15 cellular contexts compared by ENCODE assay signal in genomic region chr22:35973388-35973787, GRCh38. TPM values are rescaled to one million over a fixed set of nuclear protein-coding genes. Genes with fewer than 3 reads are reported as not detected.
DNase-seq lines count a peak whose midpoint lies in the region; ATAC-seq and TF ChIP-seq lines count a peak whose summit lies in the region.
"Had no signal": no experiment of that assay in that cellular context is flagged by ENCODE, and none has a peak within 500 bp of the region (broad histone marks: within the 10 kb centered on the region; RNA-seq: fewer than 3 reads in every experiment).

No MANE protein-coding gene starts in this region.

- peak in 1 of 2 donors; percentile 33 for DNase-seq in fibroblast of lung (ENCODE audit: low read depth in 2 of 2)
- DNase-seq in ovary, result no peak
- DNase-seq in type B pancreatic cell (ENCODE audit: extremely low spot score, unreplicated experiment), result no peak
- no peak for DNase-seq in OCI-M2 (lab: John Stamatoyannopoulos, UW; ENCODE audit: unreplicated experiment)
- DNase-seq: activated CD4-positive, alpha-beta memory T cell treated with anti-CD3 and anti-CD28 coated beads, Interleukin-2, amount 10 ng/mL, durations not matched to agents 7 days and 5 days; activated gamma-delta T cell treated with Interleukin-2 at 50 U/mL for 16 hours; CD8-positive, alpha-beta T cell; immature natural killer cell; NCI-H1417; stimulated activated CD4-positive, alpha-beta T cell treated with anti-CD3 and anti-CD28 coated beads, Interleukin-2, amount 100 ng/mL, for 24 hours had no signal

- no peak for TF ChIP-seq CTCF in fibroblast of lung (conservative IDR thresholded peaks at IDR 0.05 in 1 of 2, IDR thresholded peaks at IDR 0.05 in 1 of 2; ENCODE audit: low read depth in 1 of 2, low read length in 2 of 2)
- TF ChIP-seq CTCF in ovary (IDR thresholded peaks at IDR 0.05), result no peak
- TF ChIP-seq CTCF in type B pancreatic cell (conservative IDR thresholded peaks at IDR 0.05), result no peak

- TF ChIP-seq POLR2A in ovary (IDR thresholded peaks at IDR 0.05), result no peak

- H3K9me3 Mint-ChIP-seq in type B pancreatic cell, result no peaks in the 10 kb centered on the region
- H3K9me3 Mint-ChIP-seq: activated CD4-positive, alpha-beta memory T cell treated with anti-CD3 and anti-CD28 coated beads, Interleukin-2, amount 10 ng/mL, durations not matched to agents 7 days and 5 days; CD8-positive, alpha-beta T cell; immature natural killer cell; neural progenitor cell had no signal

- H3K4me2 ChIP-seq in fibroblast of lung (ENCODE audit: extremely low read depth, insufficient read depth, low read length), result no peak overlapping the region
- H3K4me2 ChIP-seq: neural progenitor cell had no signal

- H3K27ac Mint-ChIP-seq in type B pancreatic cell, result peak overlapping the region; percentile 36
- H3K27ac Mint-ChIP-seq: activated CD4-positive, alpha-beta memory T cell treated with anti-CD3 and anti-CD28 coated beads, Interleukin-2, amount 10 ng/mL, durations not matched to agents 7 days and 5 days; CD8-positive, alpha-beta T cell; immature natural killer cell had no signal

- no peaks in the 10 kb centered on the region for H3K27me3 Mint-ChIP-seq in type B pancreatic cell

- H3K4me1 ChIP-seq in fibroblast of lung (ENCODE audit: control insufficient read depth, extremely low read depth, insufficient read depth, low read length) (peaks cover 37% of the 10 kb centered on the region), ovary (ENCODE audit: insufficient read depth) (peaks cover 19% of the 10 kb centered on the region)

- no peak for TF ChIP-seq EP300 in ovary (IDR thresholded peaks at IDR 0.05)

- H3K4me1 Mint-ChIP-seq in type B pancreatic cell (ENCODE audit: unreplicated experiment), result peaks cover 73% of the 10 kb centered on the region
- H3K4me1 Mint-ChIP-seq: activated CD4-positive, alpha-beta memory T cell treated with anti-CD3 and anti-CD28 coated beads, Interleukin-2, amount 10 ng/mL, durations not matched to agents 7 days and 5 days; immature natural killer cell had no signal

- H3K4me3 ChIP-seq in fibroblast of lung (replicated peaks in 1 of 4; ENCODE audit: control extremely low read depth in 1 of 4, insufficient read depth in 1 of 4, low read depth in 3 of 4, low read length in 4 of 4) (no peak overlapping the region), ovary (no peak overlapping the region)
- H3K4me3 ChIP-seq: neural progenitor cell had no signal

- intact Hi-C loops in ovary (cut with DNase I), result loop anchor here in 2 of 4 donors (10.0 kb wide), 1 partner anchor 51 kb away; the partner anchor contains the start of gene RBFOX2 (in 2 of the 2)

- peak overlapping the region; percentile 11 for H3K27ac ChIP-seq in adipose tissue (ENCODE audit: low read depth, low read length)
- peak overlapping the region; percentile 40 for H3K27ac ChIP-seq in fibroblast of lung (ENCODE audit: insufficient read depth, low read length)
- peak overlapping the region; percentile 50 to 71 for H3K27ac ChIP-seq in ovary
- H3K27ac ChIP-seq: neural progenitor cell had no signal

- H3K9ac ChIP-seq in fibroblast of lung (ENCODE audit: insufficient read depth, low read length), result no peak overlapping the region
- H3K9ac ChIP-seq: neural progenitor cell had no signal

- H3K4me3 Mint-ChIP-seq in type B pancreatic cell, result peak overlapping the region; percentile 30
- H3K4me3 Mint-ChIP-seq: activated CD4-positive, alpha-beta memory T cell treated with anti-CD3 and anti-CD28 coated beads, Interleukin-2, amount 10 ng/mL, durations not matched to agents 7 days and 5 days; CD8-positive, alpha-beta T cell; immature natural killer cell; neural progenitor cell had no signal

- no peak overlapping the region for H2AFZ ChIP-seq in fibroblast of lung (ENCODE audit: low read length)
- H2AFZ ChIP-seq: neural progenitor cell had no signal

- H3K36me3 ChIP-seq in fibroblast of lung (ENCODE audit: control insufficient read depth, insufficient read depth, low read length) (no peaks in the 10 kb centered on the region), ovary (no peaks in the 10 kb centered on the region)
- H3K36me3 ChIP-seq: neural progenitor cell had no signal

- H3K36me3 Mint-ChIP-seq in type B pancreatic cell, result peaks cover 8% of the 10 kb centered on the region
- H3K36me3 Mint-ChIP-seq: CD8-positive, alpha-beta T cell; immature natural killer cell had no signal

- ATAC-seq in GM19351 (IDR thresholded peaks at IDR 0.05; ENCODE audit: unreplicated experiment) (no peak), HG02938 (IDR thresholded peaks at IDR 0.05; ENCODE audit: unreplicated experiment) (no peak)
- ATAC-seq: CD8-positive, alpha-beta T cell; Panc1 had no signal

- peaks cover 55% of the 10 kb centered on the region for H3K79me2 ChIP-seq in fibroblast of lung (ENCODE audit: control insufficient read depth, insufficient read depth, low read length)

- 48 to 100% (median 97%) methylated on average over 1 of the region's 1 CpG for WGBS in adipose tissue, 3 donors
- WGBS in ovary, 3 donors, result 89 to 100% (median 92%) methylated on average over 1 of the region's 1 CpG

- H3K9me3 ChIP-seq in fibroblast of lung (ENCODE audit: control insufficient read depth, insufficient read depth, low read depth, low read length) (no peaks in the 10 kb centered on the region), ovary (no peaks in the 10 kb centered on the region)

- H3K27me3 ChIP-seq in fibroblast of lung (ENCODE audit: control insufficient read depth, insufficient read depth, low read length) (no peaks in the 10 kb centered on the region), ovary (no peaks in the 10 kb centered on the region)
- H3K27me3 ChIP-seq: neural progenitor cell had no signal

- no peaks in the 10 kb centered on the region for H4K20me1 ChIP-seq in fibroblast of lung (ENCODE audit: control insufficient read depth, extremely low read depth, insufficient read depth, low read length)

RNA-seq across cellular contexts. Expression of gene RBFOX2, which starts 55.2 kb away (rescaled TPM):
- polyA plus RNA-seq in adipose tissue, result 10 to 100 TPM; 15.2 to 53.4 (median 28.9) TPM
- 127 and 173 TPM in 2 replicates for total RNA-seq in fibroblast of lung
- polyA plus RNA-seq in fibroblast of lung, result 184 and 190 TPM in 2 replicates
- 107 and 125 TPM in 2 replicates for polyA plus RNA-seq in fibroblast of lung (2012)
- 147 and 168 TPM in 2 replicates for polyA minus RNA-seq in fibroblast of lung (ENCODE audit: low replicate concordance)
- 100 to 1,000 TPM in 5 of 7 donors, 10 to 100 TPM in 2; 71.1 to 137 (median 128) TPM for total RNA-seq in ovary
- 100 to 1,000 TPM in 1 of 2 donors, 10 to 100 TPM in 1; 68.7 to 140 TPM for polyA plus RNA-seq in ovary
- 94.1 and 164 TPM in 2 replicates for total RNA-seq in type B pancreatic cell (ENCODE audit: low replicate concordance)
